In the genomic region with DNA sequence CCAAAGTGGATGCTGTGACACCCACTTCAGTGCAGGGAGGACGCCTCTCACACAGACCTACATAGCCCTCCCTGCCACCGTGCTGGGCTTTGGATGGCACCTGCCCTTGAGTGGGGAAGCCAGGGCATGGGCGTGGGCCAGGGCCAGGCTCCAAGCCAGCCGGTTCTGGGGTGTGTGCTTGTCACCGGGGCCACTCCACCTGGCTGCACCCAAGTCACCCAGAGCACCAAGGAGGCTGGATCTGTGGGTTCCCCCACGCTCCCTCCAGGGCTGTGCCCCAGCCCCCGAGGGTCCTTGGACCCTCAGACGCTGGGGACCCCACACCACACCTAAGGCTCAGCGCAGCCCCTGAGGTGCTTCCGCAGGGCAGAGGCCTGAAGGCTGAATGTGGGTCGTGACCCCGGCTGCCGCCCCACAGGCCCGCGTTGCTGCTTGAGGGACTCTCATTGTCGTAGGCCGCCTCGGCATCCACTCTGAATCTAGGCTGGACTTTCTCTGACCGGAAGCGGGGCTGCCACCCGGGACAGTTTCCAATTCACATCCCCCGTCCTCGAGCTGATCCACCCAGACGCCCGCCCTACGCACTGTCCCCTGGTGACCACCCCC, we compare ENCODE assay signal across 1 cellular context.
TF ChIP-seq lines count a peak whose summit lies in the region.

No MANE protein-coding gene starts in this region.

TF ChIP-seq in HEK293T, 16 proteins besides CTCF, POLR2A, EP300 and RAD21 (continued from another document):
- no peak for TF ChIP-seq FOXK2 (IDR thresholded peaks at IDR 0.05)
- no peak for TF ChIP-seq LEF1 (IDR thresholded peaks at IDR 0.05; ENCODE audit: borderline replicate concordance)
- no peak for TF ChIP-seq FOXM1 (IDR thresholded peaks at IDR 0.05; ENCODE audit: borderline replicate concordance)
- TF ChIP-seq CTBP1 (IDR thresholded peaks at IDR 0.05; ENCODE audit: borderline replicate concordance), result no peak
- no peak for TF ChIP-seq FOXA1 (IDR thresholded peaks at IDR 0.05)
- no peak for TF ChIP-seq ELF4 (IDR thresholded peaks at IDR 0.05)
- TF ChIP-seq TARDBP (IDR thresholded peaks at IDR 0.05), result no peak
- TF ChIP-seq, protein P1, sequence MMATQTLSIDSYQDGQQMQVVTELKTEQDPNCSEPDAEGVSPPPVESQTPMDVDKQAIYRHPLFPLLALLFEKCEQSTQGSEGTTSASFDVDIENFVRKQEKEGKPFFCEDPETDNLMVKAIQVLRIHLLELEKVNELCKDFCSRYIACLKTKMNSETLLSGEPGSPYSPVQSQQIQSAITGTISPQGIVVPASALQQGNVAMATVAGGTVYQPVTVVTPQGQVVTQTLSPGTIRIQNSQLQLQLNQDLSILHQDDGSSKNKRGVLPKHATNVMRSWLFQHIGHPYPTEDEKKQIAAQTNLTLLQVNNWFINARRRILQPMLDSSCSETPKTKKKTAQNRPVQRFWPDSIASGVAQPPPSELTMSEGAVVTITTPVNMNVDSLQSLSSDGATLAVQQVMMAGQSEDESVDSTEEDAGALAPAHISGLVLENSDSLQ (IDR thresholded peaks at IDR 0.05), result no peak
- TF ChIP-seq SP1 (IDR thresholded peaks at IDR 0.05), result no peak
- TF ChIP-seq BHLHE40 (IDR thresholded peaks at IDR 0.05; ENCODE audit: borderline replicate concordance), result no peak
- TF ChIP-seq NFRKB (IDR thresholded peaks at IDR 0.05), result no peak
- TF ChIP-seq HDGF (IDR thresholded peaks at IDR 0.05; ENCODE audit: borderline replicate concordance), result no peak
- TF ChIP-seq L3MBTL2 (conservative IDR thresholded peaks at IDR 0.05), result no peak
- TF ChIP-seq ARNT (IDR thresholded peaks at IDR 0.05), result no peak
